In genomic region chr17:76239538-76240274, GRCh38 we compare ENCODE assay signal across 8 cellular contexts. TPM values are rescaled to one million over a fixed set of nuclear protein-coding genes. Genes with fewer than 3 reads are reported as not detected.
DNase-seq lines count a peak whose midpoint lies in the region; ATAC-seq, FAIRE-seq and TF ChIP-seq lines count a peak whose summit lies in the region.

No MANE protein-coding gene starts in this region.

- no peak overlapping the region for H3K9ac ChIP-seq in astrocyte (ENCODE audit: low read length)

- H3K27ac Mint-ChIP-seq in astrocyte (ENCODE audit: unreplicated experiment), result no peak overlapping the region

- TF ChIP-seq POLR2A in right lobe of liver (IDR thresholded peaks at IDR 0.05) (no peak), transverse colon (IDR thresholded peaks at IDR 0.05) (no peak)

- FAIRE-seq in astrocyte (lab: Jason Lieb, UNC) (no peak), urothelium cell line (lab: Jason Lieb, UNC) (no peak)

- H2AFZ ChIP-seq in astrocyte (ENCODE audit: low read depth, low read length), result peak overlapping the region; percentile 69

- peak overlapping the region; percentile 96 for H3K4me2 ChIP-seq in astrocyte (ENCODE audit: low read length)

- H3K27me3 ChIP-seq in astrocyte (ENCODE audit: insufficient read depth, low read length) (peaks cover 45% of the 10 kb centered on the region), right lobe of liver (no peaks in the 10 kb centered on the region), transverse colon (peaks cover 14% of the 10 kb centered on the region)

- TF ChIP-seq CTCF in astrocyte (IDR thresholded peaks at IDR 0.05; ENCODE audit: insufficient read depth, low read depth, low read length), result no peak
- TF ChIP-seq CTCF in right lobe of liver (IDR thresholded peaks at IDR 0.05), result no peak
- TF ChIP-seq CTCF in transverse colon (IDR thresholded peaks at IDR 0.05), result no peak

- H3K27me3 Mint-ChIP-seq in astrocyte (ENCODE audit: low read depth, unreplicated experiment), result peaks cover 45% of the 10 kb centered on the region

- ATAC-seq in HG03159 (IDR thresholded peaks at IDR 0.05; ENCODE audit: unreplicated experiment) (peak; percentile 14), right lobe of liver (no peak), GM21825 (IDR thresholded peaks at IDR 0.05; ENCODE audit: unreplicated experiment) (no peak)

- in situ Hi-C loops in transverse colon (cut with MboI; ENCODE audit: low pct_ligation_motif_present in 1 of 4, low pct_unique_long_range_greater_than_20kb in 1 of 4, low sequenced_read_pairs in 3 of 4), result no loop called here

- peak overlapping the region; percentile 80 for H3K4me3 Mint-ChIP-seq in astrocyte (ENCODE audit: unreplicated experiment)

- no peak for DNase-seq in astrocyte (ENCODE audit: low read depth)
- DNase-seq in right lobe of liver, result no peak
- no peak for DNase-seq in transverse colon
- no peak for DNase-seq in urothelium cell line (ENCODE audit: low spot score)
- no peak for DNase-seq in stimulated activated CD4-positive, alpha-beta T cell treated with anti-CD3 and anti-CD28 coated beads, Interleukin-1b, Interleukin-23, amount 100 ng/mL, for 48 hours

- H3K9me3 ChIP-seq in astrocyte (ENCODE audit: insufficient read depth, low read depth, low read length) (no peaks in the 10 kb centered on the region), right lobe of liver (no peaks in the 10 kb centered on the region), transverse colon (no peaks in the 10 kb centered on the region)

- no peaks in the 10 kb centered on the region for H3K9me3 Mint-ChIP-seq in astrocyte (ENCODE audit: unreplicated experiment)

- intact Hi-C loops in right lobe of liver (cut with DNase I) (no loop called here), transverse colon (cut with DNase I; ENCODE audit: low total_unique reads) (loop anchor here (10.0 kb wide), 1 partner anchor 165 kb away; no protein-coding TSS in a partner anchor)

- no peak overlapping the region for H3K27ac ChIP-seq in astrocyte (ENCODE audit: low read depth, low read length)
- no peak overlapping the region for H3K27ac ChIP-seq in right lobe of liver
- H3K27ac ChIP-seq in transverse colon, result peak overlapping the region; percentile 78 to 81 (median 79)

- H3K36me3 Mint-ChIP-seq in astrocyte (ENCODE audit: low read depth, unreplicated experiment), result no peaks in the 10 kb centered on the region

- no peaks in the 10 kb centered on the region for H3K79me2 ChIP-seq in astrocyte (ENCODE audit: insufficient read depth, low read length)

- H3K36me3 ChIP-seq in astrocyte (ENCODE audit: insufficient read depth, low read length) (no peaks in the 10 kb centered on the region), right lobe of liver (no peaks in the 10 kb centered on the region), transverse colon (no peaks in the 10 kb centered on the region)

- no peaks in the 10 kb centered on the region for H4K20me1 ChIP-seq in astrocyte (ENCODE audit: insufficient read depth, low read length)

- no peaks in the 10 kb centered on the region for H3K4me1 Mint-ChIP-seq in astrocyte (ENCODE audit: low read depth, unreplicated experiment)

- WGBS in right lobe of liver (ENCODE audit: insufficient coverage, low coverage, low lambda C conversion rate, missing lambda C conversion rate), result 14% methylated on average over 16 of the region's 75 CpGs
- WGBS in transverse colon (ENCODE audit: low coverage in 1 of 2), 2 donors, result 20% methylated on average over 11 of the region's 75 CpGs; no CpG with 5 or more reads in 1 of the 2 donors

- peaks cover 4% of the 10 kb centered on the region for H3K4me1 ChIP-seq in astrocyte (ENCODE audit: insufficient read depth, low read length)
- H3K4me1 ChIP-seq in right lobe of liver, result peaks cover 0 to 9% (median 4%) of the 10 kb centered on the region in 4 donors
- peaks cover 11 to 33% (median 15%) of the 10 kb centered on the region in 4 donors for H3K4me1 ChIP-seq in transverse colon

- H3K4me3 ChIP-seq in GM08714 (ENCODE audit: low read length) (peak overlapping the region; percentile 73; the same call in 1 of the 2 replicates), astrocyte (ENCODE audit: insufficient read depth, low read depth, low read length) (peak overlapping the region; percentile 17), right lobe of liver (peak overlapping the region in 2 of 3 donors; percentile 23 to 38), transverse colon (peak overlapping the region; percentile 61 to 63 (median 62))

- no peak for TF ChIP-seq EP300 in transverse colon (IDR thresholded peaks at IDR 0.05; ENCODE audit: low read depth)

RNA-seq across cellular contexts. Expression of gene RNF157, which starts 0.6 kb away (rescaled TPM):
- total RNA-seq in astrocyte, result 1.4 and 1.8 TPM in 2 replicates
- 10 to 100 TPM in 2 of 6 experiments, 1 to 10 TPM in 2, under 1 TPM in 2; 0.39 to 14.5 (median 6.0) TPM for total RNA-seq in right lobe of liver
- total RNA-seq in transverse colon, result 100 to 1,000 TPM in 1 of 4 donors, 10 to 100 TPM in 3; 32.5 to 164 (median 54.8) TPM

RNA-seq across cellular contexts. Expression of gene UBALD2, which starts 25.4 kb away (rescaled TPM):
- total RNA-seq in astrocyte, result 32.8 and 34.6 TPM in 2 replicates
- total RNA-seq in right lobe of liver, result 10 to 100 TPM in 4 of 6 experiments, 1 to 10 TPM in 2; 7.3 to 17.9 (median 14.5) TPM
- 10 to 100 TPM; 25.5 to 51.2 (median 34.5) TPM for total RNA-seq in transverse colon

Comparison
In these comparisons a context has a peak if more than half of its experiments do, and no peak if none do; other contexts are left out.
1. H3K4me3 ChIP-seq: peak in every context shown above with its lines; median percentile 73 in GM08714; 62 in transverse colon; 30 in right lobe of liver; 17 in astrocyte.
2. H3K27ac ChIP-seq: peak in transverse colon (4 of 4); none in astrocyte (single experiment) and right lobe of liver (0 of 3).